Comparison of ENCODE assay signal across 1 cellular context in the genomic region with DNA sequence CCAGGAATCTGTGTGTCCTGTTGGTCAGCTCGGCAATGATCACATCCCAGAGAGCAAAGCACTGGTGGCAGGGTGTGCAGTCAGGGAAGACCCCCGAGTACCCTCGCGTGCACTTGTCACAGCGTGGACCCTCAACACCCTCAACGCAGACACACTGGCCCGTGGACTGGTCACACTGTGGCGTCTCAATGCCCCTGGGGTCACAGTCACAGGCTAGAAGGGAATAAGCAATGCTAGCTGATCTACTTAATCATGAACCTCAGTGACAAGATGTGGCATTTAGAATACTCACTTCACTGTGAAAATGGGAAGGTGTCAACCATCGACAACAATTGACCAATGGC.
TF ChIP-seq lines count a peak whose summit lies in the region.

No MANE protein-coding gene starts in this region.

TF ChIP-seq in IMR-90, 13 proteins besides CTCF, POLR2A, EP300 and RAD21:
- no peak for TF ChIP-seq MXI1 (IDR thresholded peaks at IDR 0.05; ENCODE audit: borderline replicate concordance, low read depth, low read length)
- no peak for TF ChIP-seq NFE2L2 (IDR thresholded peaks at IDR 0.05; ENCODE audit: low read depth, low read length)
- no peak for TF ChIP-seq SMC3 (IDR thresholded peaks at IDR 0.05; ENCODE audit: low read depth, low read length)
- no peak for TF ChIP-seq MAZ (IDR thresholded peaks at IDR 0.05; ENCODE audit: borderline replicate concordance, low read depth, low read length)
- TF ChIP-seq, protein P1, sequence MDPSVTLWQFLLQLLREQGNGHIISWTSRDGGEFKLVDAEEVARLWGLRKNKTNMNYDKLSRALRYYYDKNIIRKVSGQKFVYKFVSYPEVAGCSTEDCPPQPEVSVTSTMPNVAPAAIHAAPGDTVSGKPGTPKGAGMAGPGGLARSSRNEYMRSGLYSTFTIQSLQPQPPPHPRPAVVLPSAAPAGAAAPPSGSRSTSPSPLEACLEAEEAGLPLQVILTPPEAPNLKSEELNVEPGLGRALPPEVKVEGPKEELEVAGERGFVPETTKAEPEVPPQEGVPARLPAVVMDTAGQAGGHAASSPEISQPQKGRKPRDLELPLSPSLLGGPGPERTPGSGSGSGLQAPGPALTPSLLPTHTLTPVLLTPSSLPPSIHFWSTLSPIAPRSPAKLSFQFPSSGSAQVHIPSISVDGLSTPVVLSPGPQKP (IDR thresholded peaks at IDR 0.05; ENCODE audit: borderline replicate concordance, low read depth, low read length) = no peak
- no peak for TF ChIP-seq CHD1 (IDR thresholded peaks at IDR 0.05; ENCODE audit: low read depth, low read length)
- TF ChIP-seq RFX5 (IDR thresholded peaks at IDR 0.05; ENCODE audit: low read depth, low read length) = no peak
- no peak for TF ChIP-seq MAFK (IDR thresholded peaks at IDR 0.05; ENCODE audit: low read depth, low read length)
- no peak for TF ChIP-seq RCOR1 (IDR thresholded peaks at IDR 0.05; ENCODE audit: insufficient replicate concordance, low read length)
- no peak for TF ChIP-seq FOS (IDR thresholded peaks at IDR 0.05; ENCODE audit: low read depth, low read length)
- no peak for TF ChIP-seq BHLHE40 (IDR thresholded peaks at IDR 0.05; ENCODE audit: low read depth, low read length)
- TF ChIP-seq, protein P2, sequence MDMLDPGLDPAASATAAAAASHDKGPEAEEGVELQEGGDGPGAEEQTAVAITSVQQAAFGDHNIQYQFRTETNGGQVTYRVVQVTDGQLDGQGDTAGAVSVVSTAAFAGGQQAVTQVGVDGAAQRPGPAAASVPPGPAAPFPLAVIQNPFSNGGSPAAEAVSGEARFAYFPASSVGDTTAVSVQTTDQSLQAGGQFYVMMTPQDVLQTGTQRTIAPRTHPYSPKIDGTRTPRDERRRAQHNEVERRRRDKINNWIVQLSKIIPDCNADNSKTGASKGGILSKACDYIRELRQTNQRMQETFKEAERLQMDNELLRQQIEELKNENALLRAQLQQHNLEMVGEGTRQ (IDR thresholded peaks at IDR 0.05; ENCODE audit: low read depth, low read length) = no peak
TF ChIP-seq in IMR-90: peak in this region for 0.
